1 cellular context compared by ENCODE assay signal in genomic region chr12:57894577-57895292, GRCh38.
TF ChIP-seq lines count a peak whose summit lies in the region.

No MANE protein-coding gene starts in this region.

TF ChIP-seq in K562, 482 proteins besides CTCF, POLR2A, EP300 and RAD21 (continued from another document):
- TF ChIP-seq CEBPZ (IDR thresholded peaks at IDR 0.05; ENCODE audit: borderline replicate concordance, low read depth, low read length): no peak
- no peak for TF ChIP-seq CBX3 (IDR thresholded peaks at IDR 0.05; ENCODE audit: borderline replicate concordance in 1 of 2, low read length in 2 of 2)
- TF ChIP-seq ZNF740 (CRISPR knock-in tag; IDR thresholded peaks at IDR 0.05): no peak
- no peak for TF ChIP-seq ZNF740 (tag; IDR thresholded peaks at IDR 0.05)
- TF ChIP-seq ASH1L (IDR thresholded peaks at IDR 0.05; ENCODE audit: borderline replicate concordance, low read depth, partially characterized antibody): no peak
- TF ChIP-seq ZBTB1 (CRISPR knock-in tag; IDR thresholded peaks at IDR 0.05; ENCODE audit: borderline replicate concordance, low read depth): no peak
- no peak for TF ChIP-seq ZNF77 (CRISPR knock-in tag; IDR thresholded peaks at IDR 0.05)
- TF ChIP-seq NFYB (IDR thresholded peaks at IDR 0.05; ENCODE audit: extremely low read depth, insufficient read length): no peak
- TF ChIP-seq ZNF133 (CRISPR knock-in tag; IDR thresholded peaks at IDR 0.05): no peak
- no peak for TF ChIP-seq YBX1 (IDR thresholded peaks at IDR 0.05)
- no peak for TF ChIP-seq ZNF431 (CRISPR knock-in tag; IDR thresholded peaks at IDR 0.05)
- no peak for TF ChIP-seq SMARCE1 (IDR thresholded peaks at IDR 0.05)
- TF ChIP-seq NCOA1 (IDR thresholded peaks at IDR 0.05; ENCODE audit: low read depth): no peak
- TF ChIP-seq RBM34 (IDR thresholded peaks at IDR 0.05; ENCODE audit: borderline replicate concordance, insufficient read depth, low read length): no peak
- TF ChIP-seq TRIM28 (IDR thresholded peaks at IDR 0.05): no peak
- TF ChIP-seq FOXP1 (CRISPR knock-in tag; IDR thresholded peaks at IDR 0.05): no peak
TF ChIP-seq in K562: peak in this region for 0.
